In genomic region chr4:61750810-61751209, GRCh38 we compare ENCODE assay signal across 19 cellular contexts.
A peak's percentile ranks its signal among the peaks of the same experiment; 100 is the strongest.
DNase-seq lines count a peak whose midpoint lies in the region; ATAC-seq and TF ChIP-seq lines count a peak whose summit lies in the region.
"Had no signal": no experiment of that assay in that cellular context is flagged by ENCODE, and none has a peak within 500 bp of the region (broad histone marks: within the 10 kb centered on the region; RNA-seq: fewer than 3 reads in every experiment).

No MANE protein-coding gene starts in this region.

- ATAC-seq in HG03342 (IDR thresholded peaks at IDR 0.05; ENCODE audit: unreplicated experiment) = no peak
- ATAC-seq: A549, HCT116 had no signal

- H3K36me3 ChIP-seq in WERI-Rb-1 = no peaks in the 10 kb centered on the region
- H3K36me3 ChIP-seq: BE2C; BLaER1 treated with 17β-estradiol and CSF1 and Interleukin-3, amounts not matched to agents 10 nM and 100 nM had no signal

- TF ChIP-seq CTCF in WERI-Rb-1 (IDR thresholded peaks at IDR 0.05; ENCODE audit: low read depth, low read length) (no peak), RWPE1 (conservative IDR thresholded peaks at IDR 0.05; ENCODE audit: low read depth) (no peak)

- DNase-seq in NCI-H510A (lab: John Stamatoyannopoulos, UW) (peak; percentile 7), NCI-H510A treated with DMSO at 0.1 percent for 48 hours (lab: John Stamatoyannopoulos, UW) (no peak), DMS53 treated with DMSO at 0.1 percent for 48 hours (lab: John Stamatoyannopoulos, UW; ENCODE audit: unreplicated experiment) (peak; percentile 7), WERI-Rb-1 (peak; percentile 18), RWPE1 (ENCODE audit: low spot score) (no peak), SIG-M5 treated with dmso at 0.1 percent for 504 hours (lab: John Stamatoyannopoulos, UW; ENCODE audit: unreplicated experiment) (no peak)
- DNase-seq: 8988T; ACHN; AML-193; BE2C; CD4-positive, alpha-beta T cell; CD8-positive, alpha-beta memory T cell; DMS 273 treated with DMSO at 0.1 percent for 48 hours; DND-41; H9 had no signal

- no peaks in the 10 kb centered on the region for H3K27me3 ChIP-seq in WERI-Rb-1 (ENCODE audit: insufficient read depth, low read depth, severe bottlenecking)
- H3K27me3 ChIP-seq: BE2C; BLaER1 treated with 17β-estradiol and CSF1 and Interleukin-3, amounts not matched to agents 10 nM and 100 nM had no signal

- H3K27ac ChIP-seq in WERI-Rb-1 (no peak overlapping the region), RWPE1 (no peak overlapping the region)
- H3K27ac ChIP-seq: A549; BLaER1 treated with 17β-estradiol and CSF1 and Interleukin-3, amounts not matched to agents 10 nM and 100 nM had no signal

- CTCF ChIA-PET in RWPE1 (lab: Yijun Ruan, JAX) = interaction anchor here (0.6 kb wide), 1 partner anchor 149 kb away, joined by 3 read pairs; no protein-coding TSS in a partner anchor

- POLR2A ChIA-PET in RWPE1 (lab: Yijun Ruan, JAX; ENCODE audit: low non-redundant PET) = no interaction called here

- no peak overlapping the region for H3K4me3 ChIP-seq in WERI-Rb-1 (ENCODE audit: low read depth, low read length)
- H3K4me3 ChIP-seq: A549; BLaER1 treated with 17β-estradiol and CSF1 and Interleukin-3, amounts not matched to agents 10 nM and 100 nM had no signal

- peaks cover 3% of the 10 kb centered on the region for H3K9me3 ChIP-seq in WERI-Rb-1 (ENCODE audit: severe bottlenecking)
- H3K9me3 ChIP-seq: A549, BE2C had no signal

Comparison
In these comparisons a context has a peak if more than half of its experiments do, and no peak if none do; other contexts are left out.
1. DNase-seq: peak in NCI-H510A (single experiment), DMS53 treated with DMSO at 0.1 percent for 48 hours (single experiment) and WERI-Rb-1 (single experiment); none in NCI-H510A treated with DMSO at 0.1 percent for 48 hours (single experiment), RWPE1 (single experiment) and SIG-M5 treated with dmso at 0.1 percent for 504 hours (single experiment).